In genomic region chr16:11112723-11113348, GRCh38 we compare ENCODE assay signal across 13 cellular contexts.
DNase-seq lines count a peak whose midpoint lies in the region; ATAC-seq, FAIRE-seq and TF ChIP-seq lines count a peak whose summit lies in the region.
"Had no signal": no experiment of that assay in that cellular context is flagged by ENCODE, and none has a peak within 500 bp of the region (broad histone marks: within the 10 kb centered on the region; RNA-seq: fewer than 3 reads in every experiment).

No MANE protein-coding gene starts in this region.

- CTCF ChIA-PET in HepG2 (lab: Yijun Ruan, JAX; ENCODE audit: low intra/inter-chr PET ratio, low total read pairs): no interaction called here

- H3K9me3 ChIP-seq in KOPT-K1 (ENCODE audit: insufficient read depth, low read length, poor library complexity, severe bottlenecking) (no peaks in the 10 kb centered on the region), HepG2 (ENCODE audit: low read length) (no peaks in the 10 kb centered on the region)
- H3K9me3 ChIP-seq: adrenal gland, upper lobe of right lung had no signal

- no peak overlapping the region for H3K4me2 ChIP-seq in HepG2 (ENCODE audit: low read depth, low read length)

- no TSS peak for BruUV-seq in HepG2 (replicated peaks; lab: Mats Ljungman, UMichigan)

- TF ChIP-seq CTCF in HepG2 (CRISPR knock-in tag; IDR thresholded peaks at IDR 0.05): no peak

- FAIRE-seq in HepG2 (lab: Jason Lieb, UNC): no peak

- TF ChIP-seq RAD21 in HepG2 (CRISPR knock-in tag; IDR thresholded peaks at IDR 0.05): no peak

- H3K36me3 ChIP-seq in KOPT-K1 (ENCODE audit: insufficient read depth, low read length): no peaks in the 10 kb centered on the region
- no peaks in the 10 kb centered on the region for H3K36me3 ChIP-seq in HepG2 (replicated peaks in 1 of 2; ENCODE audit: control insufficient read depth in 1 of 2, insufficient read depth in 2 of 2, low read length in 2 of 2)

- TF ChIP-seq POLR2A in HepG2 (IDR thresholded peaks at IDR 0.05; ENCODE audit: insufficient read depth in 1 of 2, low read depth in 2 of 2, low read length in 2 of 2): no peak

- H3K4me3 ChIP-seq in HepG2 (replicated peaks in 1 of 3; ENCODE audit: insufficient read depth in 1 of 3, low read depth in 2 of 3, low read length in 3 of 3): no peak overlapping the region
- H3K4me3 ChIP-seq: adrenal gland, upper lobe of right lung had no signal

- no peaks in the 10 kb centered on the region for H4K20me1 ChIP-seq in HepG2 (ENCODE audit: insufficient read depth, low read length)

- no peaks in the 10 kb centered on the region for H3K27me3 ChIP-seq in HepG2 (ENCODE audit: control insufficient read depth in 1 of 2, insufficient read depth in 2 of 2, low read length in 2 of 2)
- H3K27me3 ChIP-seq: adrenal gland, upper lobe of right lung had no signal

- POLR2A ChIA-PET in HepG2 (lab: Yijun Ruan, JAX): interaction anchor here (0.6 kb wide), 1 partner anchor 143 kb away, joined by 3 read pairs; the partner anchor contains the start of gene SOCS1

- in situ Hi-C loops in HepG2 (cut with HindIII; ENCODE audit: extremely low pct_ligation_motif_present, low pct_unique_long_range_greater_than_20kb): no loop called here

- H3K79me2 ChIP-seq in HepG2 (ENCODE audit: insufficient read depth, low read length): no peaks in the 10 kb centered on the region

- H3K27ac ChIP-seq in KOPT-K1 (ENCODE audit: low read depth, low read length, poor library complexity, severe bottlenecking) (peak overlapping the region; percentile 82), HepG2 (ENCODE audit: extremely low read length, insufficient read depth, low read length) (no peak overlapping the region)
- H3K27ac ChIP-seq: adrenal gland, upper lobe of right lung had no signal

- intact Hi-C loops in HepG2 (cut with micrococcal nuclease; ENCODE audit: unreplicated experiment): no loop called here

- DNase-seq in NCI-H82 (lab: John Stamatoyannopoulos, UW) (peak; percentile 13), NCI-H82 treated with DMSO at 0.1 percent for 48 hours (lab: John Stamatoyannopoulos, UW; ENCODE audit: unreplicated experiment) (no peak), SHP77 (lab: John Stamatoyannopoulos, UW) (peak; percentile 21 to 24), HepG2 (ENCODE audit: low spot score) (no peak), EL (no peak), mucosa of gallbladder (ENCODE audit: low spot score) (no peak)
- DNase-seq: foreskin melanocyte, KG1, kidney glomerular epithelial cell, upper lobe of right lung had no signal

- H3K9ac ChIP-seq in HepG2 (ENCODE audit: insufficient read depth, low read depth, low read length): no peak overlapping the region

- 90% methylated on average over 4 of the region's 4 CpGs for WGBS in HepG2 (ENCODE audit: low lambda C conversion rate)

- H3K4me1 ChIP-seq in HepG2 (ENCODE audit: insufficient read depth, low read length): 0 out of 2 replicates have a peak, but pooled peaks cover 7% of the 10 kb centered on the region
- H3K4me1 ChIP-seq: adrenal gland had no signal

- TF ChIP-seq EP300 in HepG2 (IDR thresholded peaks at IDR 0.05; ENCODE audit: low read depth in 2 of 2, low read length in 2 of 2): no peak
- TF ChIP-seq EP300 in HepG2 (CRISPR knock-in tag; IDR thresholded peaks at IDR 0.05; ENCODE audit: borderline replicate concordance): no peak

- no peak for ATAC-seq in HepG2
- ATAC-seq in GM19455 (IDR thresholded peaks at IDR 0.05; ENCODE audit: unreplicated experiment): no peak
- ATAC-seq: upper lobe of right lung had no signal

- no peak overlapping the region for H2AFZ ChIP-seq in HepG2 (ENCODE audit: low read length)

TF ChIP-seq in HepG2, 621 proteins besides CTCF, POLR2A, EP300 and RAD21:
- TF ChIP-seq MXD4 (CRISPR knock-in tag; IDR thresholded peaks at IDR 0.05) (no peak), NRL (CRISPR knock-in tag; IDR thresholded peaks at IDR 0.05; ENCODE audit: borderline replicate concordance) (peak; percentile 21; the same call in 1 of the 2 replicates)

Comparison
In these comparisons a context has a peak if more than half of its experiments do, and no peak if none do; other contexts are left out.
1. DNase-seq: peak in NCI-H82 (single experiment) and SHP77 (2 of 2); none in NCI-H82 treated with DMSO at 0.1 percent for 48 hours (single experiment), HepG2 (single experiment), EL (single experiment) and mucosa of gallbladder (single experiment).